Comparison of ENCODE assay signal across 9 cellular contexts in the genomic region with DNA sequence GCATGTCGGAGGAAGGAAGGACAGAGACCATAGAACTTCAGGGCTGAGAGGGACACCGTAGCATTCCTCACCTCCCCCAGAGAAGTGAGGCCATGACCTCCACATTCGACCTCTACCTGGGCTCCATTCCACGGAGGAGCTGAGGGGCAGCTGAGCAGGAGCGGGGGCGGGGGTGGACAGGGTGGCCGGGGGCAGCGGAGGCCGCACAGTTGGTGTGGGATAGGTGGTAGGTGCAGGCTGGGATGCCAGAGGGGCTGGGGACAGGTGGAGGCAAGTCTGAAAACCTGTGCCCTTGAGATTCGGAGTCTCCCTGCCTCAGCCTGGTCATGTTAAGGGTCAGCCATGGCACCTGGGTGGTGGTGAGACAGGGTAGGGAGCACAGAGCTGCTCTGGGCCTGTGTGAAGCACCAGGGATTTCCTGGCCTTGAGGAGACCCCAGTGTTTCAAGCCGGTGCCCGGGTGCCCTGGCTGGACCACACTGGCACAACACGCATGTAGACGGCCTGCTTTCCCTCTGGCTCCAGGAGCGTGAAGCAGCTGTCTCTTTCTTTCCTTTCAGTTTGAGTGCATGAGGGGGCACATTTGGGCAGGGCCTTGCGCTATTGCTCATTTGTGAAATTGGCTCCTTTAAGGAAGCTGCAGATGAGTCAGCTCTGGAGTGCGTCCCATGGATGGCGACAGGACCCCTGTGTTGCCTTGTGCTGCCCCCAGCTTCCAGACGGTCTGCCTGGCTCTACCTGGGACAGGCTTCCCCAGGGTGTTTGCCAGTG. TPM values are rescaled to one million over a fixed set of nuclear protein-coding genes. Genes with fewer than 3 reads are reported as not detected.
DNase-seq lines count a peak whose midpoint lies in the region; ATAC-seq, FAIRE-seq and TF ChIP-seq lines count a peak whose summit lies in the region.
"Had no signal": no experiment of that assay in that cellular context is flagged by ENCODE, and none has a peak within 500 bp of the region (broad histone marks: within the 10 kb centered on the region; RNA-seq: fewer than 3 reads in every experiment).

No MANE protein-coding gene starts in this region.

- H4K20me1 ChIP-seq in SK-N-SH (ENCODE audit: insufficient read depth), result peaks cover 26% of the 10 kb centered on the region

- TF ChIP-seq POLR2A in breast epithelium (IDR thresholded peaks at IDR 0.05), result no peak

- H3K4me2 ChIP-seq in SK-N-SH, result peak overlapping the region; percentile 11; the same call in 1 of the 2 replicates

- DNase-seq in SK-N-SH, result no peak
- no peak for DNase-seq in breast epithelium (ENCODE audit: low spot score in 2 of 2)
- peak; percentile 80 for DNase-seq in kidney
- peak in 5 of 49 donors; percentile 16 to 26 (median 22) for DNase-seq in substantia nigra (lab: John Stamatoyannopoulos, UW)
- no peak for DNase-seq in NCI-H526 (lab: John Stamatoyannopoulos, UW)
- DNase-seq in SKM-1 (lab: John Stamatoyannopoulos, UW; ENCODE audit: unreplicated experiment), result no peak
- DNase-seq: T1000 had no signal

- CTCF ChIA-PET in SK-N-SH (lab: Yijun Ruan, JAX), result interaction anchor here (2.4 kb wide), 1 partner anchor 27 kb away, joined by 8 read pairs; no protein-coding TSS in a partner anchor

- H3K36me3 ChIP-seq in SK-N-SH (replicated peaks in 1 of 2; ENCODE audit: control insufficient read depth in 1 of 2, insufficient read depth in 2 of 2, low read length in 1 of 2) (peaks cover 19 to 37% of the 10 kb centered on the region in 2 experiments), breast epithelium (no peaks in the 10 kb centered on the region), kidney (ENCODE audit: control insufficient read depth in 1 of 2, insufficient read depth in 2 of 2, low read length in 2 of 2) (peaks cover 6 to 19% of the 10 kb centered on the region in 2 donors)

- peaks cover 13% of the 10 kb centered on the region; the same call in 1 of the 2 replicates for H3K9me3 ChIP-seq in SK-N-SH
- peaks cover 10 to 13% of the 10 kb centered on the region in 2 donors for H3K9me3 ChIP-seq in breast epithelium
- peaks cover 4 to 8% of the 10 kb centered on the region in 2 donors for H3K9me3 ChIP-seq in kidney (ENCODE audit: control insufficient read depth in 1 of 2, low read length in 2 of 2)

- intact Hi-C loops in breast epithelium (cut with DNase I; ENCODE audit: low total_unique reads) (no loop called here), kidney (cut with DNase I) (no loop called here)

- H3K27me3 ChIP-seq in SK-N-SH (ENCODE audit: insufficient read depth) (no peaks in the 10 kb centered on the region), breast epithelium (no peaks in the 10 kb centered on the region)

- H3K9ac ChIP-seq in SK-N-SH, result no peak overlapping the region
- H3K9ac ChIP-seq in kidney (ENCODE audit: low read length in 2 of 2), result peak overlapping the region in 1 of 2 donors; percentile 61

- no peak overlapping the region for H2AFZ ChIP-seq in SK-N-SH (ENCODE audit: low read depth)

- H3K4me1 ChIP-seq in SK-N-SH (ENCODE audit: control insufficient read depth in 1 of 2, insufficient read depth in 2 of 2, low read depth in 1 of 2, low read length in 1 of 2) (peaks cover 47 to 61% of the 10 kb centered on the region in 2 experiments), breast epithelium (peaks cover 25 to 31% of the 10 kb centered on the region in 2 donors), kidney (ENCODE audit: control insufficient read depth in 1 of 2, insufficient read depth in 1 of 2, low read depth in 1 of 2, low read length in 2 of 2) (peaks cover 53 to 68% of the 10 kb centered on the region in 2 donors)

- TF ChIP-seq CTCF in SK-N-SH (IDR thresholded peaks at IDR 0.05) (no peak), breast epithelium (IDR thresholded peaks at IDR 0.05) (no peak), kidney (IDR thresholded peaks at IDR 0.05; ENCODE audit: borderline replicate concordance, extremely low read depth, insufficient read depth) (no peak)

- TF ChIP-seq RAD21 in SK-N-SH (IDR thresholded peaks at IDR 0.05; ENCODE audit: low read length), result no peak

- no peak for FAIRE-seq in kidney (lab: Jason Lieb, UNC)

- H3F3A ChIP-seq in SK-N-SH (replicated peaks; ENCODE audit: insufficient read depth), result peaks cover 28% of the 10 kb centered on the region

- H3K4me3 ChIP-seq in SK-N-SH (ENCODE audit: low read depth in 2 of 2, low read length in 1 of 2) (no peak overlapping the region), breast epithelium (peak overlapping the region in 1 of 3 donors; percentile 41), kidney (ENCODE audit: low read length in 2 of 2) (no peak overlapping the region)

- no peaks in the 10 kb centered on the region for H3K9me2 ChIP-seq in SK-N-SH

- H3K27ac ChIP-seq in SK-N-SH (ENCODE audit: low read depth in 2 of 2, low read length in 1 of 2), result peak overlapping the region in 1 of 2 experiments; percentile 8; a peak in 2 of 4 replicates
- peak overlapping the region; percentile 49 to 75 for H3K27ac ChIP-seq in breast epithelium
- H3K27ac ChIP-seq in kidney (ENCODE audit: low read depth in 2 of 2, low read length in 2 of 2), result peak overlapping the region; percentile 82 to 87
- H3K27ac ChIP-seq in substantia nigra (ENCODE audit: low read depth, low read length, poor library complexity, severe bottlenecking), result peak overlapping the region; percentile 43

- WGBS in SK-N-SH (ENCODE audit: low lambda C conversion rate), result 87% methylated on average over 12 of the region's 19 CpGs

- TF ChIP-seq EP300 in SK-N-SH (IDR thresholded peaks at IDR 0.05; ENCODE audit: borderline replicate concordance in 1 of 2, low read depth in 1 of 2, low read length in 1 of 2), result no peak

- ATAC-seq in SK-N-SH treated with all-trans-retinoic acid at 6 μM for 48 hours (no peak; the same call in 1 of the 3 replicates), HG02623 (IDR thresholded peaks at IDR 0.05; ENCODE audit: unreplicated experiment) (no peak)

- POLR2A ChIA-PET in SK-N-SH (lab: Yijun Ruan, JAX), result no interaction called here

- peaks cover 84% of the 10 kb centered on the region for H3K79me2 ChIP-seq in SK-N-SH (ENCODE audit: insufficient read depth)

TF ChIP-seq in SK-N-SH, 30 proteins besides CTCF, POLR2A, EP300 and RAD21 (continues in another document):
- TF ChIP-seq JUND (IDR thresholded peaks at IDR 0.05) (no peak), NFIC (IDR thresholded peaks at IDR 0.05; ENCODE audit: borderline replicate concordance) (no peak), TAF1 (IDR thresholded peaks at IDR 0.05; ENCODE audit: borderline replicate concordance, low read depth, low read length) (no peak), SMC3 (IDR thresholded peaks at IDR 0.05; ENCODE audit: low read depth, low read length) (no peak)
- TF ChIP-seq, protein P1, sequence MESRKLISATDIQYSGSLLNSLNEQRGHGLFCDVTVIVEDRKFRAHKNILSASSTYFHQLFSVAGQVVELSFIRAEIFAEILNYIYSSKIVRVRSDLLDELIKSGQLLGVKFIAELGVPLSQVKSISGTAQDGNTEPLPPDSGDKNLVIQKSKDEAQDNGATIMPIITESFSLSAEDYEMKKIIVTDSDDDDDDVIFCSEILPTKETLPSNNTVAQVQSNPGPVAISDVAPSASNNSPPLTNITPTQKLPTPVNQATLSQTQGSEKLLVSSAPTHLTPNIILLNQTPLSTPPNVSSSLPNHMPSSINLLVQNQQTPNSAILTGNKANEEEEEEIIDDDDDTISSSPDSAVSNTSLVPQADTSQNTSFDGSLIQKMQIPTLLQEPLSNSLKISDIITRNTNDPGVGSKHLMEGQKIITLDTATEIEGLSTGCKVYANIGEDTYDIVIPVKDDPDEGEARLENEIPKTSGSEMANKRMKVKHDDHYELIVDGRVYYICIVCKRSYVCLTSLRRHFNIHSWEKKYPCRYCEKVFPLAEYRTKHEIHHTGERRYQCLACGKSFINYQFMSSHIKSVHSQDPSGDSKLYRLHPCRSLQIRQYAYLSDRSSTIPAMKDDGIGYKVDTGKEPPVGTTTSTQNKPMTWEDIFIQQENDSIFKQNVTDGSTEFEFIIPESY (IDR thresholded peaks at IDR 0.05; ENCODE audit: borderline replicate concordance, low read depth), result no peak

TF ChIP-seq in SK-N-SH treated with all-trans-retinoic acid at 6 μM for 48 hours, 23 proteins besides CTCF, POLR2A, EP300 and RAD21 (continues in another document):
- no peak for TF ChIP-seq TOX (CRISPR knock-in tag; IDR thresholded peaks at IDR 0.05; ENCODE audit: borderline replicate concordance)

RNA-seq across cellular contexts. Expression of a gene that starts 51.8 kb away (rescaled TPM):
- polyA plus RNA-seq in SK-N-SH (2012; rRNA removed) (2.3 and 3.1 TPM in 2 replicates), kidney (ENCODE audit: insufficient read depth, low read depth, low replicate concordance) (1.4 TPM)
- polyA plus RNA-seq in SK-N-SH (2012; cell fraction: cytosol; rRNA removed), result 0.98 and 1.6 TPM in 2 replicates
- 3.3 and 4.1 TPM in 2 replicates for polyA plus RNA-seq in SK-N-SH (2012; cell fraction: nucleus; rRNA removed)
- total RNA-seq in breast epithelium (1 to 10 TPM in 2 of 3 donors, under 1 TPM in 1; 0.96 to 2.9 (median 2.3) TPM), kidney (3.7 TPM)

RNA-seq across cellular contexts. Expression of a gene that starts 52.5 kb away (rescaled TPM):
- 1,643 and 1,828 TPM in 2 replicates for polyA plus RNA-seq in SK-N-SH (2012; rRNA removed)
- 1,527 and 1,826 TPM in 2 replicates for polyA plus RNA-seq in SK-N-SH (2012; cell fraction: cytosol; rRNA removed)
- 640 and 822 TPM in 2 replicates for polyA plus RNA-seq in SK-N-SH (2012; cell fraction: nucleus; rRNA removed)
- 100 to 1,000 TPM in 1 of 3 donors, 10 to 100 TPM in 2; 97.3 to 134 (median 99.2) TPM for total RNA-seq in breast epithelium
- total RNA-seq in kidney, result 328 TPM
- 627 TPM for polyA plus RNA-seq in kidney (ENCODE audit: insufficient read depth, low read depth, low replicate concordance)

RNA-seq across cellular contexts. Expression of a gene that starts 58.1 kb away (rescaled TPM):
- polyA plus RNA-seq in SK-N-SH (2012; rRNA removed), result 28.0 and 36.6 TPM in 2 replicates
- polyA plus RNA-seq in SK-N-SH (2012; cell fraction: cytosol; rRNA removed), result 37.5 and 38.1 TPM in 2 replicates
- 22.9 and 35.5 TPM in 2 replicates for polyA plus RNA-seq in SK-N-SH (2012; cell fraction: nucleus; rRNA removed)
- total RNA-seq in breast epithelium, result 10 to 100 TPM; 29.1 to 38.7 (median 33.6) TPM
- total RNA-seq in kidney, result 91.0 TPM
- polyA plus RNA-seq in kidney (ENCODE audit: insufficient read depth, low read depth, low replicate concordance), result 18.0 TPM
